Comparison of ENCODE assay signal across 22 cellular contexts in the genomic region with DNA sequence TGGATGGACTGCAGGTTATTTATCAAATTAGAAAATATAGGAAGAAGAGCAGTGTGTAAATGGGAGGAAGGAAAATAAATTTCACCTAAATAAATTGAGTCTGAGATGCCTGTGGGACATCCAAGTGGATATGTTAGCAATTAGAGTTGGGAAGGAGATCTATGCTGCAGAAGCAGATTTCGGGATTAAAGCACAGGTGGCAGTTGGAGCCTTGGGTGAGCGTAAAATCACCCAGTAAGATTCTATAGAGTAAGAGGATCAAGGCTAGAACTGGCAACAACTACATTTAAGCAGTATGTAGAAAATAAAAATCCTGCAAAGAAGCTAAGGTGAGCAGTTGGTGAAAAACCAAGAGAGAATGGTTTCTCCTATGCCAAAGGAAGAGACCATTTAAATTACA. TPM values are rescaled to one million over a fixed set of nuclear protein-coding genes. Genes with fewer than 3 reads are reported as not detected.
"Had no signal": no experiment of that assay in that cellular context is flagged by ENCODE, and none has a peak within 500 bp of the region (broad histone marks: within the 10 kb centered on the region; RNA-seq: fewer than 3 reads in every experiment).

No MANE protein-coding gene starts in this region.

- DNase-seq: cortex of kidney; dorsolateral prefrontal cortex; effector CD8-positive, alpha-beta T cell; foreskin melanocyte; head of caudate nucleus; left colon; left ventricle myocardium superior; mesendoderm; naive B cell; psoas muscle; retina; right lobe of liver; stimulated activated CD4-positive, alpha-beta T cell treated with anti-CD3 and anti-CD28 coated beads, Interleukin-4, amount 100 ng/mL, for 1 hour; stimulated activated CD8-positive, alpha-beta memory T cell treated with anti-CD3 and anti-CD28 coated beads, Interleukin-4, amount 100 ng/mL, for 48 hours; stomach; substantia nigra; transverse colon had no signal

- H3K4me3 Mint-ChIP-seq: naive B cell; stimulated activated effector memory CD8-positive, alpha-beta T cell treated with anti-CD3 and anti-CD28 coated beads, Interleukin-12 subunit alpha, Interleukin-12 subunit beta, amount 100 ng/mL, for 72 hours had no signal

- ATAC-seq: left colon; left ventricle myocardium superior; psoas muscle; right lobe of liver; stimulated activated effector memory CD8-positive, alpha-beta T cell treated with anti-CD3 and anti-CD28 coated beads, Interleukin-12 subunit alpha, Interleukin-12 subunit beta, amount 100 ng/mL, for 72 hours had no signal

- H3K27ac Mint-ChIP-seq: naive B cell; stimulated activated effector memory CD8-positive, alpha-beta T cell treated with anti-CD3 and anti-CD28 coated beads, Interleukin-12 subunit alpha, Interleukin-12 subunit beta, amount 100 ng/mL, for 72 hours had no signal

- H3K9me3 Mint-ChIP-seq: naive B cell; stimulated activated effector memory CD8-positive, alpha-beta T cell treated with anti-CD3 and anti-CD28 coated beads, Interleukin-12 subunit alpha, Interleukin-12 subunit beta, amount 100 ng/mL, for 72 hours had no signal

- H3K27me3 Mint-ChIP-seq: naive B cell had no signal

RNA-seq across cellular contexts. Expression of a gene that starts 18.4 kb away (rescaled TPM):
- total RNA-seq: hepatocyte, kidney epithelial cell, left colon, osteoblast, stomach, transverse colon, urinary bladder had no signal

RNA-seq across cellular contexts. Expression of a gene that starts 34.1 kb away (rescaled TPM):
- total RNA-seq: hepatocyte, kidney epithelial cell, left colon, left ventricle myocardium superior, psoas muscle, right lobe of liver, transverse colon, urinary bladder had no signal
